27 cellular contexts compared by ENCODE assay signal in genomic region chrX:1261285-1261684, GRCh38. TPM values are rescaled to one million over a fixed set of nuclear protein-coding genes. Genes with fewer than 3 reads are reported as not detected.
DNase-seq lines count a peak whose midpoint lies in the region; ATAC-seq, FAIRE-seq and TF ChIP-seq lines count a peak whose summit lies in the region.
"Had no signal": no experiment of that assay in that cellular context is flagged by ENCODE, and none has a peak within 500 bp of the region (broad histone marks: within the 10 kb centered on the region; RNA-seq: fewer than 3 reads in every experiment).

No MANE protein-coding gene starts in this region.

- peak; percentile 44 for DNase-seq in GM23338 (ENCODE audit: low spot score)
- DNase-seq in H1 (ENCODE audit: low read depth in 1 of 2, low spot score in 2 of 2): peak in 1 of 2 experiments; percentile 62
- peak; percentile 86 for DNase-seq in neural progenitor cell (ENCODE audit: low spot score)
- DNase-seq: CD4-positive, alpha-beta T cell; DMS53; GDM1; NCI-H1048; NCI-H1417; NCI-H1694; NCI-H2029 treated with DMSO at 0.1 percent for 48 hours; NCI-H446 treated with DMSO at 0.1 percent for 48 hours; NCI-H526; NCI-H82; NK-92 treated with Interleukin-12 subunit alpha and Interleukin-12 subunit beta, amount 100 ng/mL, for 24 hours; RPMI8226; SHP77 treated with DMSO at 0.1 percent for 48 hours had no signal

- H4K20me1 ChIP-seq in BLaER1: no peaks in the 10 kb centered on the region
- H4K20me1 ChIP-seq in GM23338 (replicated peaks; ENCODE audit: insufficient read depth): no peaks in the 10 kb centered on the region
- H4K20me1 ChIP-seq in H1 (replicated peaks in 1 of 2; ENCODE audit: control insufficient read depth in 1 of 2, insufficient read depth in 2 of 2, low read length in 2 of 2): no peaks in the 10 kb centered on the region
- no peaks in the 10 kb centered on the region for H4K20me1 ChIP-seq in neural progenitor cell (ENCODE audit: low read depth)

- H2AK5ac ChIP-seq in H1 (ENCODE audit: low read depth, low read length): no peak overlapping the region

- H4K5ac ChIP-seq in H1 (ENCODE audit: insufficient read length, low read depth, low read length): no peak overlapping the region

- H2BK120ac ChIP-seq in H1 (replicated peaks; ENCODE audit: low read depth, low read length): no peak overlapping the region

- H2BK12ac ChIP-seq in H1 (ENCODE audit: low read depth, low read length): no peak overlapping the region

- TF ChIP-seq CTCF in GM23338 (conservative IDR thresholded peaks at IDR 0.05; ENCODE audit: low read depth in 2 of 2) (no peak), H1 (IDR thresholded peaks at IDR 0.05; ENCODE audit: control extremely low read depth in 1 of 3, insufficient read depth in 1 of 3, low read depth in 1 of 3, low read length in 3 of 3) (no peak), neural progenitor cell (IDR thresholded peaks at IDR 0.05) (no peak)

- peak; percentile 94 for ATAC-seq in GM23338
- no peak for ATAC-seq in GM21423 (IDR thresholded peaks at IDR 0.05; ENCODE audit: unreplicated experiment)
- ATAC-seq in GM18873 (IDR thresholded peaks at IDR 0.05; ENCODE audit: low FRiP score, unreplicated experiment): no peak
- no peak for ATAC-seq in GM18870 (IDR thresholded peaks at IDR 0.05; ENCODE audit: unreplicated experiment)
- ATAC-seq: GM12878 had no signal

- H3K4ac ChIP-seq in H1 (replicated peaks; ENCODE audit: insufficient read length, low read depth, low read length): no peak overlapping the region

- no peak for FAIRE-seq in H1 (lab: Jason Lieb, UNC)
- FAIRE-seq: GM12878 had no signal

- H3K18ac ChIP-seq in H1 (ENCODE audit: extremely low read depth, low read length): no peak overlapping the region

- H3K4me3 Mint-ChIP-seq in GM23338: no peak overlapping the region
- no peak overlapping the region for H3K4me3 Mint-ChIP-seq in neural progenitor cell
- H3K4me3 Mint-ChIP-seq: CD4-positive, alpha-beta T cell; IgD-negative memory B cell had no signal

- H2BK20ac ChIP-seq in H1 (ENCODE audit: low read length): no peak overlapping the region

- no peak for TF ChIP-seq RAD21 in H1 (IDR thresholded peaks at IDR 0.05 in 1 of 2, conservative IDR thresholded peaks at IDR 0.05 in 1 of 2; ENCODE audit: low read depth in 2 of 2, low read length in 2 of 2)

- H3K4me1 ChIP-seq in BLaER1: peaks cover 10% of the 10 kb centered on the region
- H3K4me1 ChIP-seq in GM23338 (ENCODE audit: insufficient read depth): no peaks in the 10 kb centered on the region; the same call in 1 of the 2 replicates
- peaks cover 0 to 3% (median 0%) of the 10 kb centered on the region in 4 experiments; a peak in 1 of 7 replicates for H3K4me1 ChIP-seq in H1 (replicated peaks in 1 of 4; ENCODE audit: control insufficient read depth in 3 of 4, insufficient read depth in 4 of 4, low read length in 3 of 4)
- peaks cover 5% of the 10 kb centered on the region for H3K4me1 ChIP-seq in neural progenitor cell
- H3K4me1 ChIP-seq: HAP-1 had no signal

- no peak overlapping the region for H3K4me3 ChIP-seq in BLaER1
- H3K4me3 ChIP-seq in GM23338: no peak overlapping the region
- no peak overlapping the region for H3K4me3 ChIP-seq in H1 (ENCODE audit: extremely low read depth in 1 of 4, insufficient read depth in 2 of 4, low read depth in 3 of 4, low read length in 4 of 4)
- H3K4me3 ChIP-seq in neural progenitor cell: no peak overlapping the region
- H3K4me3 ChIP-seq: GM12878, HAP-1 had no signal

- CTCF ChIA-PET in H1 (lab: Charles Lee; ENCODE audit: partially characterized antibody): no interaction called here

- no peak overlapping the region for H3K23ac ChIP-seq in H1 (ENCODE audit: insufficient read length)

- H3K36me3 ChIP-seq in BLaER1 (no peaks in the 10 kb centered on the region), GM23338 (ENCODE audit: insufficient read depth) (peaks cover 4% of the 10 kb centered on the region; the same call in 1 of the 2 replicates), H1 (ENCODE audit: control insufficient read depth in 2 of 4, insufficient read depth in 4 of 4, low read length in 3 of 4) (peaks cover 2 to 15% (median 6%) of the 10 kb centered on the region in 4 experiments; a peak in 3 of 8 replicates), neural progenitor cell (no peaks in the 10 kb centered on the region)
- H3K36me3 ChIP-seq: HAP-1 had no signal

- no peaks in the 10 kb centered on the region for H3K23me2 ChIP-seq in H1 (ENCODE audit: low read depth, low read length)

- H3K79me2 ChIP-seq in GM23338 (replicated peaks; ENCODE audit: insufficient read depth): no peaks in the 10 kb centered on the region
- H3K79me2 ChIP-seq in H1 (ENCODE audit: control insufficient read depth in 1 of 2, insufficient read depth in 2 of 2, low read length in 2 of 2): no peaks in the 10 kb centered on the region
- H3K79me2 ChIP-seq in neural progenitor cell (ENCODE audit: low read depth): no peaks in the 10 kb centered on the region

- H3K9ac ChIP-seq in BLaER1: no peak overlapping the region
- no peak overlapping the region for H3K9ac ChIP-seq in H1 (replicated peaks in 1 of 4; ENCODE audit: extremely low read depth in 1 of 4, low read depth in 3 of 4, low read length in 3 of 4)
- no peak overlapping the region for H3K9ac ChIP-seq in neural progenitor cell
- H3K9ac ChIP-seq: KMS-11 had no signal

- H2AFZ ChIP-seq in GM23338 (no peak overlapping the region), H1 (ENCODE audit: low read length) (no peak overlapping the region), neural progenitor cell (replicated peaks) (no peak overlapping the region)

- H4K8ac ChIP-seq in H1 (ENCODE audit: extremely low read depth, insufficient read depth, low read length): no peak overlapping the region

- H3K14ac ChIP-seq in H1 (ENCODE audit: insufficient read length): no peak overlapping the region

- H3F3A ChIP-seq in GM23338 (replicated peaks; ENCODE audit: low read depth) (no peaks in the 10 kb centered on the region), neural progenitor cell (ENCODE audit: low read depth) (peaks cover 30% of the 10 kb centered on the region)

- TF ChIP-seq EP300 in H1 (IDR thresholded peaks at IDR 0.05; ENCODE audit: borderline replicate concordance in 1 of 2, low read depth in 2 of 2, low read length in 2 of 2): peak in 1 of 2 experiments; percentile 89; a peak in 1 of 3 replicates

- H3K9me3 Mint-ChIP-seq in GM23338: peaks cover 89% of the 10 kb centered on the region
- H3K9me3 Mint-ChIP-seq in neural progenitor cell: peaks cover 3% of the 10 kb centered on the region
- H3K9me3 Mint-ChIP-seq: CD4-positive, alpha-beta T cell had no signal

- H3K56ac ChIP-seq in H1 (replicated peaks; ENCODE audit: insufficient read length, low read depth, low read length): no peak overlapping the region

- H3K27me3 ChIP-seq in BLaER1: no peaks in the 10 kb centered on the region
- H3K27me3 ChIP-seq in GM23338 (ENCODE audit: insufficient read depth): no peaks in the 10 kb centered on the region
- no peaks in the 10 kb centered on the region for H3K27me3 ChIP-seq in H1 (replicated peaks in 1 of 4; ENCODE audit: control insufficient read depth in 3 of 4, extremely low read depth in 1 of 4, insufficient read depth in 3 of 4, low read length in 3 of 4)
- no peaks in the 10 kb centered on the region for H3K27me3 ChIP-seq in neural progenitor cell

- TF ChIP-seq POLR2A in H1 (IDR thresholded peaks at IDR 0.05; ENCODE audit: control extremely low read depth in 1 of 2, low read depth in 2 of 2, low read length in 2 of 2): no peak

- H3K27ac ChIP-seq in BLaER1: no peak overlapping the region
- H3K27ac ChIP-seq in GM23338 (ENCODE audit: low read depth): peak overlapping the region; percentile 45; the same call in 1 of the 2 replicates
- H3K27ac ChIP-seq in H1 (ENCODE audit: low read depth, low read length): no peak overlapping the region
- peak overlapping the region; percentile 36 for H3K27ac ChIP-seq in neural progenitor cell
- H3K27ac ChIP-seq: HL-60, KMS-11 had no signal

- H3K36me3 Mint-ChIP-seq in GM23338 (ENCODE audit: low read depth) (peaks cover 38% of the 10 kb centered on the region; the same call in 2 of the 3 replicates), neural progenitor cell (peaks cover 8% of the 10 kb centered on the region)
- H3K36me3 Mint-ChIP-seq: IgD-negative memory B cell had no signal

- no peaks in the 10 kb centered on the region for H3K79me1 ChIP-seq in H1 (ENCODE audit: low read depth, low read length)

- H3K27ac Mint-ChIP-seq in GM23338 (no peak overlapping the region), neural progenitor cell (no peak overlapping the region)
- H3K27ac Mint-ChIP-seq: CD4-positive, alpha-beta T cell; IgD-negative memory B cell had no signal

- H4K91ac ChIP-seq in H1 (replicated peaks; ENCODE audit: insufficient read length, low read length): no peak overlapping the region

- H2BK15ac ChIP-seq in H1 (ENCODE audit: low read length): no peak overlapping the region

- WGBS in H1 (ENCODE audit: extremely low coverage in 1 of 2, insufficient coverage in 1 of 2, insufficient read length in 1 of 2, insufficient replicate concordance in 2 of 2, low coverage in 1 of 2, low lambda C conversion rate in 2 of 2, missing lambda C conversion rate in 1 of 2), 2 experiments: 46% methylated on average over 5 of the region's 5 CpGs; no CpG with 5 or more reads in 1 of the 2 experiments

- H3K4me2 ChIP-seq in BLaER1: peak overlapping the region; percentile 45
- H3K4me2 ChIP-seq in GM23338: no peak overlapping the region
- H3K4me2 ChIP-seq in H1 (ENCODE audit: insufficient read depth in 1 of 2, low read depth in 2 of 2, low read length in 2 of 2): no peak overlapping the region
- H3K4me2 ChIP-seq in neural progenitor cell: no peak overlapping the region
- H3K4me2 ChIP-seq: KMS-11 had no signal

- H3K9me2 ChIP-seq in GM23338 (ENCODE audit: insufficient read depth): no peaks in the 10 kb centered on the region

- peaks cover 5% of the 10 kb centered on the region for H3K27me3 Mint-ChIP-seq in GM23338 (ENCODE audit: insufficient read depth, low read depth, poor library complexity)
- H3K27me3 Mint-ChIP-seq in neural progenitor cell (ENCODE audit: insufficient read depth, low read depth): peaks cover 4% of the 10 kb centered on the region
- H3K27me3 Mint-ChIP-seq: CD4-positive, alpha-beta T cell had no signal

- H3K9me3 ChIP-seq in BLaER1: 0 out of 2 replicates have a peak, but pooled peaks cover 6% of the 10 kb centered on the region
- no peaks in the 10 kb centered on the region; a peak in 1 of 4 replicates for H3K9me3 ChIP-seq in H1 (ENCODE audit: insufficient read depth in 2 of 2, low read depth in 1 of 2, low read length in 1 of 2)
- H3K9me3 ChIP-seq in neural progenitor cell (ENCODE audit: low read depth): no peaks in the 10 kb centered on the region
- H3K9me3 ChIP-seq: HAP-1 had no signal

- H3K4me1 Mint-ChIP-seq in GM23338 (no peaks in the 10 kb centered on the region), neural progenitor cell (peaks cover 7% of the 10 kb centered on the region)
- H3K4me1 Mint-ChIP-seq: IgD-negative memory B cell had no signal

- no peak overlapping the region for H2BK5ac ChIP-seq in H1 (ENCODE audit: low read depth, low read length)

- POLR2A ChIA-PET in H1 (lab: Charles Lee; ENCODE audit: partially characterized antibody): no interaction called here

RNA-seq across cellular contexts. Expression of gene CSF2RA, which starts 7.3 kb away (rescaled TPM):
- 2.7 and 4.5 TPM in 2 replicates for total RNA-seq in GM23338 (2014; rRNA removed; shearing (Covaris generic))
- polyA plus RNA-seq in GM23338 (2016; fragmentation: Nextera tagmentation; extraction: Ambion mirVana) (1.7 and 4.2 TPM in 2 replicates), H1 (2011; rRNA removed) (1.9 and 2.1 TPM in 2 replicates)
- total RNA-seq in H1 (2021; fragmentation: NEBNext Ultra II Directional; extraction: Animal tissue kit (Norgen Biotek cat#: 25700)): 3.4 and 5.6 TPM in 2 replicates
- 2.9 TPM for polyA plus RNA-seq in H1 (2011; cell fraction: cytosol; rRNA removed)
- polyA plus RNA-seq in H1 (2011; cell fraction: nucleus; rRNA removed): 4.0 TPM
- polyA plus RNA-seq in H1 (2012, experiment 1 of 2): 3.4 to 6.5 TPM (median 4.4 TPM) in 4 replicates
- 2.1 TPM for polyA plus RNA-seq in H1 (2012, experiment 2 of 2)
- polyA plus RNA-seq in H1 (2013, experiment 1 of 2): 2.4 TPM
- 2.2 TPM for polyA plus RNA-seq in H1 (2013, experiment 2 of 2)
- polyA minus RNA-seq in H1 (2011; rRNA and poly(A)+ RNA removed): 5.2 and 6.7 TPM in 2 replicates
- 4.8 TPM for polyA minus RNA-seq in H1 (2011; cell fraction: cytosol; rRNA and poly(A)+ RNA removed)
- polyA minus RNA-seq in H1 (2011; cell fraction: nucleus; rRNA and poly(A)+ RNA removed): 5.5 TPM
- total RNA-seq in neural progenitor cell (ENCODE audit: low replicate concordance): 4.6 and 5.8 TPM in 2 replicates

RNA-seq across cellular contexts. Expression of gene CRLF2, which starts 48.8 kb away (rescaled TPM):
- not detected in 2 replicates for total RNA-seq in GM23338 (2014; rRNA removed; shearing (Covaris generic))
- polyA plus RNA-seq in GM23338 (2016; fragmentation: Nextera tagmentation; extraction: Ambion mirVana) (not detected in 2 replicates), H1 (2011; rRNA removed) (0.06 and 0.08 TPM in 2 replicates)
- total RNA-seq in H1 (2021; fragmentation: NEBNext Ultra II Directional; extraction: Animal tissue kit (Norgen Biotek cat#: 25700)): not detected in 2 replicates
- polyA plus RNA-seq in H1 (2011; cell fraction: cytosol; rRNA removed): 0.04 TPM
- 0.10 TPM for polyA plus RNA-seq in H1 (2011; cell fraction: nucleus; rRNA removed)
- not detected in 4 replicates for polyA plus RNA-seq in H1 (2012, experiment 1 of 2)
- polyA plus RNA-seq in H1 (2012, experiment 2 of 2): not detected
- 0.04 TPM for polyA plus RNA-seq in H1 (2013, experiment 1 of 2)
- not detected for polyA plus RNA-seq in H1 (2013, experiment 2 of 2)
- polyA minus RNA-seq in H1 (2011; rRNA and poly(A)+ RNA removed): 0.10 TPM in 1 of 2 replicates, not detected in the other
- not detected for polyA minus RNA-seq in H1 (2011; cell fraction: cytosol; rRNA and poly(A)+ RNA removed)
- polyA minus RNA-seq in H1 (2011; cell fraction: nucleus; rRNA and poly(A)+ RNA removed): not detected
- not detected in 2 replicates for total RNA-seq in neural progenitor cell (ENCODE audit: low replicate concordance)
- total RNA-seq: A172 had no signal
- polyA plus RNA-seq: BJ, IgD-negative memory B cell had no signal

Comparison
In these comparisons a context has a peak if more than half of its experiments do, and no peak if none do; other contexts are left out.
1. H3K27ac ChIP-seq: peak in GM23338 (single experiment) and neural progenitor cell (single experiment); none in BLaER1 (single experiment) and H1 (single experiment).